ENCODE assay signal across 30 cellular contexts in the genomic region with DNA sequence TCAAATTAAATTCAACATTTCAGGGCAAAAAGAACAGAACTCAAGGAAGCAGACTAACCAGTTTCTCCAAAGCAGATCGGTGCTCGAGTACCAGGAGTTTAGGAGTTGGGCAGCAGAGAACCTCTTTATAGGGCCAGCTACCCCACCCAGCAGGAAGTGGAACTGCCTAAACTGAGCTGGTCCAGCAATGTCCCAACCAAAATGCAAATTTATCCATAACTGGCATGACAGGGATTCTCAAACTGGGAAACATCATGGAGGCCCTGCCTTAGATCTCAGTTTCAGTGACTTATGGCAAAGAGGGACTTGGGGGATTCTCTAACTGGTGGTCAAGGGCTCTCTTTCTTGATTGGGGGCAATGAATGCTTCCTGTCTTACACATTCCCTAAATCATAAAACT. TPM values are rescaled to one million over a fixed set of nuclear protein-coding genes. Genes with fewer than 3 reads are reported as not detected.
"Had no signal": no experiment of that assay in that cellular context is flagged by ENCODE, and none has a peak within 500 bp of the region (broad histone marks: within the 10 kb centered on the region; RNA-seq: fewer than 3 reads in every experiment).

SPRR2B (minus strand) TSS at position 101 of the 400 bp plus-strand sequence. CDS start 772 bp downstream, outside the sequence.

- H3K4me1 ChIP-seq: colonic mucosa, gastrocnemius medialis, heart right ventricle, left lung, lower lobe of right lung had no signal

- H3K27me3 ChIP-seq: colonic mucosa, esophagus squamous epithelium, gastrocnemius medialis, heart right ventricle, left lung had no signal

- H3K36me3 ChIP-seq: colonic mucosa, esophagus squamous epithelium, gastrocnemius medialis, heart right ventricle, left lung, lower lobe of right lung had no signal

- DNase-seq: colonic mucosa; cortex of kidney; effector CD8-positive, alpha-beta T cell; effector memory CD8-positive, alpha-beta T cell; endodermal cell; erythroblast; esophagus squamous epithelium; foreskin fibroblast; foreskin melanocyte; gastrocnemius medialis; glutamatergic neuron; head of caudate nucleus; heart right ventricle; hippocampal formation; left cardiac atrium; left lung; left ventricle myocardium superior; lower lobe of right lung; mesendoderm; midbrain; naive thymus-derived CD4-positive, alpha-beta T cell had no signal

- H3K27ac ChIP-seq: colonic mucosa, epithelial cell of prostate, esophagus squamous epithelium, gastrocnemius medialis, heart right ventricle, left lung, lower lobe of right lung had no signal

- H3K9me3 ChIP-seq: colonic mucosa, esophagus squamous epithelium, gastrocnemius medialis, heart right ventricle, left lung, lower lobe of right lung had no signal

- ATAC-seq: effector memory CD8-positive, alpha-beta T cell; gastrocnemius medialis; heart right ventricle; left cardiac atrium; left lung; left ventricle myocardium superior; lower lobe of right lung; naive thymus-derived CD4-positive, alpha-beta T cell had no signal

- FAIRE-seq: endometrium, islet of Langerhans had no signal

- H3K4me3 ChIP-seq: colonic mucosa, esophagus squamous epithelium, gastrocnemius medialis, heart right ventricle, left lung, lower lobe of right lung had no signal

RNA-seq across cellular contexts. Expression of gene SPRR2B, which starts in this region (rescaled TPM):
- total RNA-seq: colonic mucosa; dermis microvascular lymphatic vessel endothelial cell; endodermal cell; gastrocnemius medialis; glomerular endothelial cell; heart right ventricle; kidney epithelial cell; left cardiac atrium; left lung; left ventricle myocardium superior; lower lobe of right lung; lung microvascular endothelial cell; mononuclear cell; mucosa of gallbladder; naive thymus-derived CD4-positive, alpha-beta T cell had no signal
- polyA plus RNA-seq: heart right ventricle; naive thymus-derived CD4-positive, alpha-beta T cell had no signal
